Comparison of ENCODE assay signal across 19 cellular contexts in the genomic region with DNA sequence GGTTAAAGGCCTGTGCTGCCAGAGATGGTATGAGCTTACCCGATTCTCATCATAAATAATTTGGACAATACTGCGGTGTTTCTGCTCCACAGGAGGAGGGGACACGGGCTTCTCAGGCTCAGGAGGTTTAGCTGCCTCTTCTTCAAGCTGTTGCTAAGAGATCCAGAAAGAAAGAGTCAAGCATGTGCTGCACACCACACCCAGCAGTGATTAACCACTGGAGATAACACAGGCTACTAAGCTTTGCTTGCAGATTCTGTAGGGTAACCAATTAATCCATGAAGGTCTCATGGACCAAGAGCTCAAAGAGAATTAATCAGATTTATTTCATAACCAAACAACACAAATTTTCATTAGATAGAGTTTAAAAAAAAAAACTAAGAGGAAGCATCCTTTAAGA.
"Had no signal": no experiment of that assay in that cellular context is flagged by ENCODE, and none has a peak within 500 bp of the region (broad histone marks: within the 10 kb centered on the region; RNA-seq: fewer than 3 reads in every experiment).

No MANE protein-coding gene starts in this region.

- H3K27ac ChIP-seq: colonic mucosa, esophagus squamous epithelium, gastroesophageal sphincter, neutrophil, transverse colon, vagina had no signal

- ATAC-seq: gastroesophageal sphincter; stimulated activated naive B cell treated with anti-CD40 and anti-IgM and Interleukin-4, amounts not matched to agents 10 μg/mL and 1 μg/mL and 100 μg/mL, for 72 hours had no signal

- DNase-seq: activated CD4-positive, alpha-beta memory T cell treated with anti-CD3 and anti-CD28 coated beads, Interleukin-2, amount 10 ng/mL, durations not matched to agents 7 days and 5 days; activated CD4-positive, alpha-beta T cell treated with anti-CD3 and anti-CD28 coated beads for 4 hours; activated effector memory CD4-positive, alpha-beta T cell treated with Interleukin-2 at 50 U/mL for 16 hours; activated naive CD4-positive, alpha-beta T cell treated with anti-CD3 and anti-CD28 coated beads, Interleukin-2, amount 50 U/mL, for 16 hours; activated T-cell treated with anti-CD3 and anti-CD28 coated beads, Interleukin-2, amount 50 U/mL, for 24 hours; caudate nucleus; colonic mucosa; esophagus squamous epithelium; islet precursor cell; midbrain; naive B cell; retina; stimulated activated CD4-positive, alpha-beta T cell treated with anti-CD3 and anti-CD28 coated beads, Interleukin-2, amount 100 ng/mL, for 48 hours; stimulated activated naive B cell treated with anti-CD40 and anti-IgM and Interleukin-4, amounts not matched to agents 10 μg/mL and 1 μg/mL and 100 μg/mL, for 72 hours; transverse colon had no signal

- H3K27me3 ChIP-seq: colonic mucosa, esophagus squamous epithelium, gastroesophageal sphincter, neutrophil, transverse colon, vagina had no signal

- H3K9me3 ChIP-seq: colonic mucosa, esophagus squamous epithelium, gastroesophageal sphincter, neutrophil, transverse colon, vagina had no signal

- H3K4me1 ChIP-seq: colonic mucosa, transverse colon, vagina had no signal

- FAIRE-seq: endometrium had no signal

- H3K4me3 ChIP-seq: colonic mucosa, esophagus squamous epithelium, gastroesophageal sphincter, transverse colon, vagina had no signal

- H3K36me3 ChIP-seq: colonic mucosa had no signal
